ENCODE assay signal across 9 cellular contexts in the genomic region with DNA sequence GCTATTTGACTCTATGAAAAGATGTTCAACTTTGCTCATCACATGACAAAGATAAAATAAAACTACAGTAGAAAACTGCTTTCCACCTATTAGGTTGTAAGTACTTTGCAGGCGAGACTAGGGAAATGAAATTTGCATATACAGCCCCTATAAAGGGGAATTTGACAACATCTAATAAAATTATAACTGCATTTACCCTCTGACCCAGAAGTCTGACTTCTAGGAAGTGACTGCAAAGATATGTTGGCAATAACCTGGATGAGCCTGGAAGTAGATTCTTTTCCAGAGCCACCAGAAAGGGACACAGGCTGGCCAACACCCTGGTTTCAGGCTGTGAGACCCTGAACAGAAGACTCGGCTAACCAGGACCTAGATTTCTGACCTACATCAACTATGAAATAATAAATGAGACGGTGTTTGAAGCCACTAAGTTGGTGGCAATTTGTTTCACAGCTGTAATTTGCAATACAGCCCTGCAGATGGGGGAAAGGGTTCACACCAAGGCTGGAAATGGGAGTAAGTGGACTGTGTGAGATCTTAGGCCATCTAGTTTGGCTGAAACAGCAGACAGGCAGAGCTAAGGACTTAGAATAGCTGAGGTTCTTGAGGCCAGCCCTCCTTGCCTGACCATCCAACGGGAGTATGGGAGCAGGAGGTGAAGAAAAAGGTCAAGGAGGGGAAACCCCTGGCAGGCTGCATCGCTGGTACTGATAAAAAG.
DNase-seq lines count a peak whose midpoint lies in the region; ATAC-seq and TF ChIP-seq lines count a peak whose summit lies in the region.
"Had no signal": no experiment of that assay in that cellular context is flagged by ENCODE, and none has a peak within 500 bp of the region (broad histone marks: within the 10 kb centered on the region; RNA-seq: fewer than 3 reads in every experiment).

No MANE protein-coding gene starts in this region.

- no peaks in the 10 kb centered on the region for H3K36me3 Mint-ChIP-seq in activated naive CD4-positive, alpha-beta T cell treated with anti-CD3 and anti-CD28 coated beads for 36 hours (ENCODE audit: low read depth)

- 59% methylated on average over 5 of the region's 5 CpGs for WGBS in body of pancreas, 2 donors
- WGBS in right lobe of liver (ENCODE audit: insufficient coverage, low coverage, low lambda C conversion rate, missing lambda C conversion rate), result 54% methylated on average over 5 of the region's 5 CpGs

- no peaks in the 10 kb centered on the region for H3K9me3 ChIP-seq in body of pancreas
- no peaks in the 10 kb centered on the region for H3K9me3 ChIP-seq in right lobe of liver

- H3K4me1 Mint-ChIP-seq in activated naive CD4-positive, alpha-beta T cell treated with anti-CD3 and anti-CD28 coated beads for 36 hours (ENCODE audit: low read depth), result peaks cover 15% of the 10 kb centered on the region

- DNase-seq in AG10803 (ENCODE audit: low read depth), result peak; percentile 27
- peak; percentile 34 for DNase-seq in HT-29 (ENCODE audit: low spot score)
- peak in 2 of 4 donors; percentile 17 to 22 for DNase-seq in body of pancreas
- DNase-seq in right lobe of liver, result no peak
- DNase-seq in COLO668 (lab: John Stamatoyannopoulos, UW; ENCODE audit: unreplicated experiment), result no peak
- no peak for DNase-seq in activated naive CD4-positive, alpha-beta T cell treated with anti-CD3 and anti-CD28 coated beads for 36 hours
- no peak for DNase-seq in NCI-H524 treated with DMSO at 0.1 percent for 48 hours (lab: John Stamatoyannopoulos, UW)
- DNase-seq in posterior vena cava (ENCODE audit: low spot score), result no peak
- DNase-seq: activated naive CD4-positive, alpha-beta T cell treated with Interleukin-2 at 50 U/mL for 16 hours had no signal

- no peaks in the 10 kb centered on the region for H3K9me3 Mint-ChIP-seq in activated naive CD4-positive, alpha-beta T cell treated with anti-CD3 and anti-CD28 coated beads for 36 hours

- CTCF ChIA-PET in activated naive CD4-positive, alpha-beta T cell treated with anti-CD3 and anti-CD28 coated beads for 36 hours (lab: Charles Lee), result interaction anchor here (0.7 kb wide), 1 partner anchor 44 kb away, joined by 3 read pairs; no protein-coding TSS in a partner anchor

- TF ChIP-seq POLR2A in body of pancreas (IDR thresholded peaks at IDR 0.05), result no peak
- TF ChIP-seq POLR2A in right lobe of liver (IDR thresholded peaks at IDR 0.05), result no peak

- peak; percentile 40 for ATAC-seq in body of pancreas
- ATAC-seq in right lobe of liver, result peak; percentile 30 to 67 (median 53)

- H3K4me3 Mint-ChIP-seq in activated naive CD4-positive, alpha-beta T cell treated with anti-CD3 and anti-CD28 coated beads for 36 hours, result no peak overlapping the region

- H3K36me3 ChIP-seq in body of pancreas (replicated peaks in 1 of 2; ENCODE audit: insufficient read depth in 1 of 2, low read depth in 2 of 2), result no peaks in the 10 kb centered on the region
- no peaks in the 10 kb centered on the region for H3K36me3 ChIP-seq in right lobe of liver

- H3K27ac ChIP-seq in body of pancreas (no peak overlapping the region), right lobe of liver (peak overlapping the region in 1 of 3 donors; percentile 73)

- no peaks in the 10 kb centered on the region for H3K27me3 ChIP-seq in body of pancreas
- no peaks in the 10 kb centered on the region for H3K27me3 ChIP-seq in right lobe of liver

- intact Hi-C loops in body of pancreas (cut with DNase I) (no loop called here), right lobe of liver (cut with DNase I) (no loop called here), posterior vena cava (cut with DNase I) (loop anchor here (5.0 kb wide), 2 partner anchors 161 to 171 kb away; no protein-coding TSS in a partner anchor)
- intact Hi-C loops in activated naive CD4-positive, alpha-beta T cell treated with anti-CD3 and anti-CD28 coated beads for 36 hours (cut with micrococcal nuclease), result no loop called here

- H3K27me3 Mint-ChIP-seq in activated naive CD4-positive, alpha-beta T cell treated with anti-CD3 and anti-CD28 coated beads for 36 hours (ENCODE audit: low read depth), result no peaks in the 10 kb centered on the region

- no peak overlapping the region for H3K27ac Mint-ChIP-seq in activated naive CD4-positive, alpha-beta T cell treated with anti-CD3 and anti-CD28 coated beads for 36 hours

- peak; percentile 39 for TF ChIP-seq CTCF in AG10803 (conservative IDR thresholded peaks at IDR 0.05; ENCODE audit: low read length)
- TF ChIP-seq CTCF in body of pancreas (IDR thresholded peaks at IDR 0.05), result peak in 4 of 7 experiments; percentile 29 to 44 (median 40)
- TF ChIP-seq CTCF in right lobe of liver (IDR thresholded peaks at IDR 0.05), result peak; percentile 19 to 41 (median 22)

- no peak overlapping the region for H3K4me3 ChIP-seq in AG10803 (ENCODE audit: low read length)
- no peak overlapping the region for H3K4me3 ChIP-seq in body of pancreas
- H3K4me3 ChIP-seq in right lobe of liver, result no peak overlapping the region

- peaks cover 9% of the 10 kb centered on the region for H3K4me1 ChIP-seq in body of pancreas
- peaks cover 0 to 28% (median 11%) of the 10 kb centered on the region in 4 donors for H3K4me1 ChIP-seq in right lobe of liver

Comparison
In these comparisons a context has a peak if more than half of its experiments do, and no peak if none do; other contexts are left out.
1. DNase-seq: peak in AG10803 (single experiment) and HT-29 (single experiment); none in right lobe of liver (0 of 3), COLO668 (single experiment), activated naive CD4-positive, alpha-beta T cell treated with anti-CD3 and anti-CD28 coated beads for 36 hours (single experiment), NCI-H524 treated with DMSO at 0.1 percent for 48 hours (single experiment) and posterior vena cava (single experiment).
2. intact Hi-C loops: an anchor here in posterior vena cava (5.0 kb wide); none called in body of pancreas, right lobe of liver and activated naive CD4-positive, alpha-beta T cell treated with anti-CD3 and anti-CD28 coated beads for 36 hours.
3. Peak in every context shown above with its lines, with median percentiles within 50 percentile points of each other: CTCF ChIP-seq.